In genomic region chr11:11022126-11022730, GRCh38 we compare ENCODE assay signal across 8 cellular contexts.
DNase-seq lines count a peak whose midpoint lies in the region; ATAC-seq and TF ChIP-seq lines count a peak whose summit lies in the region.

No MANE protein-coding gene starts in this region.

- TF ChIP-seq CTCF in chondrocyte (IDR thresholded peaks at IDR 0.05): peak; percentile 84
- TF ChIP-seq CTCF in osteocyte (IDR thresholded peaks at IDR 0.05): peak; percentile 64

- no peak overlapping the region for H3K4me3 Mint-ChIP-seq in activated naive CD4-positive, alpha-beta T cell treated with anti-CD3 and anti-CD28 coated beads for 36 hours
- H3K4me3 Mint-ChIP-seq in chondrocyte (ENCODE audit: unreplicated experiment) (no peak overlapping the region), osteocyte (ENCODE audit: unreplicated experiment) (no peak overlapping the region)

- CTCF ChIA-PET in activated naive CD4-positive, alpha-beta T cell treated with anti-CD3 and anti-CD28 coated beads for 36 hours (lab: Charles Lee): interaction anchor here (0.9 to 3.0 kb wide), 5 partner anchors 88 to 230 kb away, joined by 4 to 39 read pairs (median 26); no protein-coding TSS in a partner anchor

- H3K4me1 Mint-ChIP-seq in activated naive CD4-positive, alpha-beta T cell treated with anti-CD3 and anti-CD28 coated beads for 36 hours (ENCODE audit: low read depth): no peaks in the 10 kb centered on the region
- peaks cover 7% of the 10 kb centered on the region for H3K4me1 Mint-ChIP-seq in chondrocyte (ENCODE audit: low read depth)
- H3K4me1 Mint-ChIP-seq in osteocyte (ENCODE audit: unreplicated experiment): peaks cover under 1% of the 10 kb centered on the region

- peak; percentile 34 for DNase-seq in activated naive CD4-positive, alpha-beta T cell treated with anti-CD3 and anti-CD28 coated beads for 36 hours
- DNase-seq in activated naive CD4-positive, alpha-beta T cell (lab: John Stamatoyannopoulos, UW): no peak
- DNase-seq in NCI-H1694 treated with DMSO at 0.1 percent for 48 hours (lab: John Stamatoyannopoulos, UW) (peak; percentile 29), chondrocyte (ENCODE audit: low spot score) (no peak), osteocyte (ENCODE audit: extremely low spot score, unreplicated experiment) (no peak), left colon (no peak), NCI-H524 treated with DMSO at 0.1 percent for 48 hours (lab: John Stamatoyannopoulos, UW) (no peak), C1 segment of cervical spinal cord (lab: John Stamatoyannopoulos, UW) (no peak)

- H3K27ac Mint-ChIP-seq in activated naive CD4-positive, alpha-beta T cell treated with anti-CD3 and anti-CD28 coated beads for 36 hours: no peak overlapping the region
- H3K27ac Mint-ChIP-seq in chondrocyte (ENCODE audit: unreplicated experiment) (no peak overlapping the region), osteocyte (ENCODE audit: unreplicated experiment) (no peak overlapping the region)

- H3K36me3 Mint-ChIP-seq in activated naive CD4-positive, alpha-beta T cell treated with anti-CD3 and anti-CD28 coated beads for 36 hours (ENCODE audit: low read depth): no peaks in the 10 kb centered on the region
- H3K36me3 Mint-ChIP-seq in chondrocyte (ENCODE audit: low read depth) (no peaks in the 10 kb centered on the region), osteocyte (ENCODE audit: unreplicated experiment) (no peaks in the 10 kb centered on the region)

- H3K27me3 Mint-ChIP-seq in activated naive CD4-positive, alpha-beta T cell treated with anti-CD3 and anti-CD28 coated beads for 36 hours (ENCODE audit: low read depth): no peaks in the 10 kb centered on the region
- H3K27me3 Mint-ChIP-seq in chondrocyte (ENCODE audit: low read depth): peaks cover 2% of the 10 kb centered on the region
- H3K27me3 Mint-ChIP-seq in osteocyte (ENCODE audit: unreplicated experiment): peaks cover 4% of the 10 kb centered on the region

- ATAC-seq in left colon: no peak

- intact Hi-C loops in activated naive CD4-positive, alpha-beta T cell treated with anti-CD3 and anti-CD28 coated beads for 36 hours (cut with micrococcal nuclease): loop anchor here (1.0 to 10.0 kb wide), 3 partner anchors 89 to 593 kb away; no protein-coding TSS in a partner anchor
- intact Hi-C loops in left colon (cut with DNase I, micrococcal nuclease): loop anchor here (5.0 to 10.0 kb wide), 3 partner anchors 85 to 230 kb away; no protein-coding TSS in a partner anchor

- no peaks in the 10 kb centered on the region for H3K9me3 Mint-ChIP-seq in activated naive CD4-positive, alpha-beta T cell treated with anti-CD3 and anti-CD28 coated beads for 36 hours
- H3K9me3 Mint-ChIP-seq in chondrocyte (ENCODE audit: low read depth) (no peaks in the 10 kb centered on the region), osteocyte (ENCODE audit: unreplicated experiment) (no peaks in the 10 kb centered on the region)

Comparison
In these comparisons a context has a peak if more than half of its experiments do, and no peak if none do; other contexts are left out.
1. DNase-seq: peak in activated naive CD4-positive, alpha-beta T cell treated with anti-CD3 and anti-CD28 coated beads for 36 hours (single experiment) and NCI-H1694 treated with DMSO at 0.1 percent for 48 hours (single experiment); none in activated naive CD4-positive, alpha-beta T cell (0 of 4), chondrocyte (single experiment), osteocyte (single experiment), left colon (0 of 2), NCI-H524 treated with DMSO at 0.1 percent for 48 hours (single experiment) and C1 segment of cervical spinal cord (0 of 14).